1 cellular context compared by ENCODE assay signal in the genomic region with DNA sequence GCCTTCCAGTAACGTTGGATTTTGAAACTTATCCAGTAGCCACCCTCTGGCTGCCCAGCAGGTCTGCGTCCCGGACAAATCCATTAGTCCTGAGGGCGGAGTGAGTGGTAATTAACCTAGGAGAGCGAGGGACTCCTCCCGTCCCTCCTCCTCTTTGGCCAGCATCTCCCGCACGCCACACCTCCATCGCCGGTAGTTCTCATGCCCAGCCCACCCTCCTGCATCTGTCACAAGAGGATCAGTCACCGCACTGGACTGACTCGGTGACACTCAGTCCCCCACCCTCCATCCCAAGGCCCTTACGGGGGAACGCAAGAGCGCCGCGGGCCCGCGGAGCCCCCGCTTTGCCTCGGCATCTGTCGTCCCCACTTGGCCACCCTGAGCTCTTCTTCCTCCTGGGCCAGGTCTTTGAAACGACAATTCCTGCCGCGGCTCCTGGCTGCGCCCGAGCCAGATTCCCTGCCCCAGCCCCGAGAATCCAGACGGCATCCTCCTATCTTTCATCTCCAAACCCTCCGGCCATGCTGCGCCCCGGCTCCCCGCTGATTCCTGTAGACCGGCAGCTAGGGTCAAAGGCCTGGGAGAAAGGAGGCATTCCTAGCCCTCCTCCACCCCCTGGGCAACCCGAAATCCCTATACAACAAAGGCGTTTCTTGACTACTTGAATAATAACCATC.
TF ChIP-seq lines count a peak whose summit lies in the region.

No MANE protein-coding gene starts in this region.

TF ChIP-seq in GM23338, 12 proteins besides CTCF, POLR2A, EP300 and RAD21 (continued from another document):
- TF ChIP-seq CREB1 (CRISPR knock-in tag; IDR thresholded peaks at IDR 0.05; ENCODE audit: low read depth) (no peak), NANOG (IDR thresholded peaks at IDR 0.05; ENCODE audit: borderline replicate concordance) (no peak), EZH2phosphoT487 (IDR thresholded peaks at IDR 0.05; ENCODE audit: unreplicated experiment) (no peak)
